In the genomic region with DNA sequence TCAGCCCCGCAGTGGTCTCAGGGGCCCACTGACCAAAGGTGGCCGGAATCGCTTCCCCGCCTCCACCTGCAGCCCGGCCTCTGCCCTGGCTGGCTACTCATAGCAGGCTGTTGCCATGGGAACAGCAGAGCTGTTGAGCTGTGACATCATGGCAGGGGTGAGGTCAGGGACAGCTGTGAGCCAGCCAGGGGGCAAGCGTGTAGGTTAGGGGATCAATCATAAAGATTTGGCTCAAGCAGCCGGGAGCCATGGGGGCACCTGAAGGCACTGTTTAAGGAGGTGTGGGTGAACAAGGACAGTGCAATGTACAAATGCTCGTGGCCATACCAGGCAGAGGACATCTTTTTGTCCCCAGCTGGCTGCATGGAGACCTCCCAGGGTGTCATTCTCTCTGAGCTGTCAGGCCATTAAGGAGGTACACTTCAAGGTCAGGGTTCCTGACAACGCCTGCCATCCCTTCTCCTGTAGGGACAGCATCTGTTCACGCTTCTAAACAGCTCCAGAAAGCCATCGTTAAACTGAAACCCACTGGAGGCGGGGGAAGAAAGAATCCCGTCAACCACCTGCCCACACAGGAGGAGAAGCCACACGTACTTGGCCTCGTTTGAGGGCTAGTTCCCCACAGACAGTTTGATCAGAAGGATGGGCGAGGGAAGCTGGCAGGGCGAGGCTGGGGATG, we compare ENCODE assay signal across 1 cellular context.
TF ChIP-seq lines count a peak whose summit lies in the region.

A gene with protein sequence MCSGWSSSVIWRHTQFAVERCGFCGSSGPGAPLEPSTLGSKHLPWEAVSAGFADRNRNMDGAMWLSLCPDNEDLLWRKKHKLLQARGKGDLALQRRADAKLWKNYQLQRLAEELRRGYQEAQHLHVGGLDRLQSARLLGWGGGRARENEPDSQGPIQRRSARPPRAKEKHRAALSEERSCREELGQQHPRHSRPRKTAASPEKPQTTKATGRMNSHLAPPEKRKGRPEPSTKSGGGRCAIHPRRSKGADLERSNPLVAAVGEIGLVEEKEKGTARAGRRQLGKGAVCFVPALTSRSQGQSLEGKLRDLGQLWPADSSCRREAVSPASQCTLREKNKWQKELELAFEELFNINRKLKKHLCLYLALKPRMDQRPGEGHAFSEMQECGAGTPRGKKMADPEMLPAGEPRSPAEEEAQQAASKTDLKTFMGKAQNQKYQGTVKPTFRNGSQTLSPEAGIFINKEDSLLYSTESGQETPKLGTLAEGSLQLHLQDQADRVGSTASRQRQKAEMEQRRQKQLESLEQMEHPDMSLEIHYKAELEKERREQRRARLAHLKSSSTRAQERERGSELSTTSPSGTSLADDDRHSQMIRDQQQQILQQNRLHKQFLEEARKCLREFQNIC (minus strand): TSS at position 101 of the 679 bp plus-strand sequence. CDS start 1,373 bp downstream, outside the sequence.

TF ChIP-seq in H1, 55 proteins besides CTCF, POLR2A, EP300 and RAD21:
- TF ChIP-seq RFX5 (IDR thresholded peaks at IDR 0.05; ENCODE audit: borderline replicate concordance, low read depth, low read length), result peak; percentile 30; the same call in 1 of the 2 replicates
- TF ChIP-seq SUZ12 (IDR thresholded peaks at IDR 0.05; ENCODE audit: low read length), result no peak
- peak in 1 of 2 experiments; percentile 72; a peak in 1 of 4 replicates for TF ChIP-seq SIN3A (conservative IDR thresholded peaks at IDR 0.05 in 1 of 2, IDR thresholded peaks at IDR 0.05 in 1 of 2; ENCODE audit: low read depth in 1 of 2, low read length in 2 of 2)
- TF ChIP-seq JUND (IDR thresholded peaks at IDR 0.05; ENCODE audit: low read length), result peak; percentile 62; the same call in 1 of the 2 replicates
- peak; percentile 74 for TF ChIP-seq CREB1 (IDR thresholded peaks at IDR 0.05)
- TF ChIP-seq JUN (IDR thresholded peaks at IDR 0.05; ENCODE audit: low read depth, low read length), result 0 out of 2 replicates have a peak, but pooled peaks have one; percentile 20
- TF ChIP-seq ATF2 (IDR thresholded peaks at IDR 0.05; ENCODE audit: low read length), result no peak
TF ChIP-seq in H1: peak in this region for 5.
